In the genomic region with DNA sequence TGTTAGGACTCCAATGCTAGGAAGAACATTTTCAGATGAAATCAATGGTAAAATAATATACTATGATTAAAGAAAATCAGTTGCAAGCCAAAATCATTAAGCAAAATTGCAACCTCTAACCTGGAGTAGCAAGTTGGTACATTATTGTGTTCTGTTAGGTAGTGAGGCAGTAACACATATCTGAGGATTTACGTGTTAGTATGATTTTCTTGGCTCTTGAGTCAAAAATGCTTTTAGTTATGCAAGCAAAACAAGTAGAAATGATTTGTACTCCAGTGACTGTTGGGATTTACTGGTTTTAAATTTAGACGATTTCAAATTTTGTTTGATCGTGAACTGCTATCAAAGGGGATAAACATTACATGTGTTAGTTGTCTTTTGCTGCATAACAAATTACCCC, we compare ENCODE assay signal across 8 cellular contexts.
"Had no signal": no experiment of that assay in that cellular context is flagged by ENCODE, and none has a peak within 500 bp of the region (broad histone marks: within the 10 kb centered on the region; RNA-seq: fewer than 3 reads in every experiment).

No MANE protein-coding gene starts in this region.

- H3K27ac ChIP-seq: KMS-11 had no signal

- H3K9me3 ChIP-seq: HAP-1 had no signal

- H3K4me2 ChIP-seq: KMS-11 had no signal

- FAIRE-seq: HTR-8/SVneo had no signal

- ATAC-seq: HCT116 had no signal

- DNase-seq: GOT3, H7, HFFc6, KBM-7 had no signal

- H3K4me1 ChIP-seq: HAP-1 had no signal

- H3K36me3 ChIP-seq: HAP-1 had no signal

- H3K4me3 ChIP-seq: HAP-1 had no signal
